In genomic region chrX:22526339-22526738, GRCh38 we compare ENCODE assay signal across 8 cellular contexts.
DNase-seq lines count a peak whose midpoint lies in the region; ATAC-seq lines count a peak whose summit lies in the region.

No MANE protein-coding gene starts in this region.

- H3K36me3 Mint-ChIP-seq in activated T-helper 17 cell treated with anti-CD3 and anti-CD28 coated beads, Interleukin-2, amount 50 U/mL, for 72 hours (ENCODE audit: low read depth), result no peaks in the 10 kb centered on the region

- no peaks in the 10 kb centered on the region for H3K27me3 Mint-ChIP-seq in activated T-helper 17 cell treated with anti-CD3 and anti-CD28 coated beads, Interleukin-2, amount 50 U/mL, for 72 hours

- no peak overlapping the region for H3K27ac Mint-ChIP-seq in activated T-helper 17 cell treated with anti-CD3 and anti-CD28 coated beads, Interleukin-2, amount 50 U/mL, for 72 hours

- H3K4me1 Mint-ChIP-seq in activated T-helper 17 cell treated with anti-CD3 and anti-CD28 coated beads, Interleukin-2, amount 50 U/mL, for 72 hours, result no peaks in the 10 kb centered on the region

- ATAC-seq in GM18517 (IDR thresholded peaks at IDR 0.05; ENCODE audit: unreplicated experiment) (peak; percentile 100), HG02759 (IDR thresholded peaks at IDR 0.05; ENCODE audit: unreplicated experiment) (peak; percentile 98)
- ATAC-seq in activated T-helper 17 cell treated with anti-CD3 and anti-CD28 coated beads, Interleukin-2, amount 50 U/mL, for 72 hours (replicated peaks), result no peak

- peak; percentile 82 for DNase-seq in NCI-H226
- peak; percentile 8 for DNase-seq in hepatic stellate cell (ENCODE audit: low spot score)
- DNase-seq in DMS79 (lab: John Stamatoyannopoulos, UW), result no peak
- DNase-seq in SK-N-DZ (ENCODE audit: low spot score), result no peak
- DNase-seq in HuH-7 (ENCODE audit: low spot score), result no peak

- H3K4me3 Mint-ChIP-seq in activated T-helper 17 cell treated with anti-CD3 and anti-CD28 coated beads, Interleukin-2, amount 50 U/mL, for 72 hours, result no peak overlapping the region

- H3K9me3 Mint-ChIP-seq in activated T-helper 17 cell treated with anti-CD3 and anti-CD28 coated beads, Interleukin-2, amount 50 U/mL, for 72 hours, result peaks cover 3% of the 10 kb centered on the region

Comparison
In these comparisons a context has a peak if more than half of its experiments do, and no peak if none do; other contexts are left out.
1. DNase-seq: peak in NCI-H226 (single experiment) and hepatic stellate cell (single experiment); none in DMS79 (single experiment), SK-N-DZ (single experiment) and HuH-7 (single experiment).